Comparison of ENCODE assay signal across 8 cellular contexts in the genomic region with DNA sequence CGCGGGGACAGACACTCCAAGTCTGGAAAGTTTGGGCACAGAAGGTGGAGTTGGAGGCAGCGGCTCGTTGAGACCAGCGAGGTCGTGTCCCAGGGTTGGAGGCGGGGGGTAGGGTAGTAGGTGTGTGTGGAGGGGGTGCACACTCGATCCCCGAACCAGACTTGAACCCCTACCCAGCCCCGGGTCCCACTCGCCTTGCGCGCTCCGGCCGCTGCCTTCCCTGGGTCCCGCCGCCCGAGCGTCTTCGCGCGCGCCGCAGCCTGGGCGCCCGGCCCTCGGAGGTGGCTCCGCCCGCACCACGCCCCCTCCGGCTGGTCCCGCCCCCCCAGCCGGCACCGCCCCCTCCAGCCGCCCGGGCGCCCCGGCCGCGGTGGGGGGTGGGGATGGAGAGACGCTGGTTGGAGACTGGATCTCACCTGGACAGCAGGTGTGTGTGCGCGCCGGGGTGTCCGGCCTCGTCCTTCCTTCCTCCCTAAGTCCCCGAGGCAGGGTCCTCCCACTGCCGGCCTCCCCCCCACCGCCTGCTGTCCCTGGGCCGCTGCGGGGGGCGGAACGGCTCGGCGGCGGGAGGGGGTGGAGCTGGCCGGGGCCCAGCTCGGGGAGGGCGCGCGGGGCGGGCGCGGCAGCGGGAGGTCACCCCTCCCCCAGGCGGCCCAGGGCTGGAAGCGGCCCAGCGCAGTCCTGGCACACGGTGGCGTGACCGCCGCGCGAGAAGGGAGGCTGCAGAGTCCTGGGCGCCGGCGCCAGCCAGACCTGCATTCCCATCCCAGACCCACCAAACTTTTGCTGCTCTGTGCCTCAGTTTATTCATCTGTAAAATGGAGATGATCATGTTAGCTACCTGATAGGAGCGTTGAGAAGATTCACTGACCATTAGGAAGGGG. TPM values are rescaled to one million over a fixed set of nuclear protein-coding genes. Genes with fewer than 3 reads are reported as not detected.
DNase-seq lines count a peak whose midpoint lies in the region; ATAC-seq lines count a peak whose summit lies in the region.

A gene (minus strand): TSS at position 255 of the 884 bp plus-strand sequence. CDS start 3,034 bp downstream, outside the sequence.

- H2AFZ ChIP-seq in Karpas-422 (ENCODE audit: low read length) (peak within 1 kb of the TSS; percentile 81), neuron (ENCODE audit: low read depth, low read length) (peak within 1 kb of the TSS; percentile 59)

- H3K9ac ChIP-seq in Karpas-422 (ENCODE audit: low read length): peak within 1 kb of the TSS; percentile 65

- H3K9me2 ChIP-seq in Karpas-422 (replicated peaks; ENCODE audit: insufficient read depth, low read length): no peaks in the 10 kb centered on the region

- peak within 1 kb of the TSS; percentile 78 for H3K4me2 ChIP-seq in Karpas-422 (ENCODE audit: low read depth, low read length, poor library complexity, severe bottlenecking)

- peak within 1 kb of the TSS; percentile 66 for H3K4me3 Mint-ChIP-seq in activated naive CD4-positive, alpha-beta T cell treated with anti-CD3 and anti-CD28 coated beads for 36 hours

- H3K27ac ChIP-seq in Karpas-422 (ENCODE audit: low read length) (no peak within 1 kb of the TSS), SJCRH30 (peak within 1 kb of the TSS; percentile 90)

- H3K9me3 ChIP-seq in Karpas-422 (ENCODE audit: low read length) (no peaks in the 10 kb centered on the region), SJCRH30 (replicated peaks) (no peaks in the 10 kb centered on the region), neuron (ENCODE audit: low read length) (no peaks in the 10 kb centered on the region)

- intact Hi-C loops in activated naive CD4-positive, alpha-beta T cell treated with anti-CD3 and anti-CD28 coated beads for 36 hours (cut with micrococcal nuclease): loop anchor here (5.0 kb wide), 2 partner anchors 45 to 260 kb away; no protein-coding TSS in a partner anchor

- H3K36me3 Mint-ChIP-seq in activated naive CD4-positive, alpha-beta T cell treated with anti-CD3 and anti-CD28 coated beads for 36 hours (ENCODE audit: low read depth): no peaks in the 10 kb centered on the region

- H3K9me3 Mint-ChIP-seq in activated naive CD4-positive, alpha-beta T cell treated with anti-CD3 and anti-CD28 coated beads for 36 hours: no peaks in the 10 kb centered on the region

- H3K36me3 ChIP-seq in Karpas-422 (ENCODE audit: insufficient read depth, low read length): no peaks in the 10 kb centered on the region
- peaks cover 17% of the 10 kb centered on the region for H3K36me3 ChIP-seq in SJCRH30
- H3K36me3 ChIP-seq in neuron (ENCODE audit: insufficient read depth, low read length): peaks cover 15% of the 10 kb centered on the region

- H3K27ac Mint-ChIP-seq in activated naive CD4-positive, alpha-beta T cell treated with anti-CD3 and anti-CD28 coated beads for 36 hours: no peak within 1 kb of the TSS

- peak; percentile 66 for ATAC-seq in GM21717 (IDR thresholded peaks at IDR 0.05; ENCODE audit: unreplicated experiment)

- H3K4me1 ChIP-seq in Karpas-422 (ENCODE audit: low read length) (peaks cover 12% of the 10 kb centered on the region), SJCRH30 (peaks cover 15% of the 10 kb centered on the region), neuron (ENCODE audit: insufficient read depth, low read length) (no peaks in the 10 kb centered on the region)

- H4K20me1 ChIP-seq in Karpas-422 (ENCODE audit: insufficient read depth, low read depth, low read length): no peaks in the 10 kb centered on the region

- H3K27me3 Mint-ChIP-seq in activated naive CD4-positive, alpha-beta T cell treated with anti-CD3 and anti-CD28 coated beads for 36 hours (ENCODE audit: low read depth): peaks cover 12% of the 10 kb centered on the region

- CTCF ChIA-PET in activated naive CD4-positive, alpha-beta T cell treated with anti-CD3 and anti-CD28 coated beads for 36 hours (lab: Charles Lee): interaction anchor here (1.0 to 1.2 kb wide), 2 partner anchors 71 to 185 kb away, joined by 4 to 5 read pairs; no protein-coding TSS in a partner anchor

- H3K79me2 ChIP-seq in Karpas-422 (ENCODE audit: low read length): no peaks in the 10 kb centered on the region

- DNase-seq in DMS153 treated with DMSO at 0.1 percent for 48 hours (lab: John Stamatoyannopoulos, UW; ENCODE audit: unreplicated experiment) (peak; percentile 67), Karpas-422 (peak; percentile 90), SJCRH30 (peak; percentile 80 to 82), foreskin melanocyte (peak; percentile 72), stromal cell of bone marrow (ENCODE audit: low read depth) (peak; percentile 50)
- peak; percentile 73 for DNase-seq in activated naive CD4-positive, alpha-beta T cell treated with anti-CD3 and anti-CD28 coated beads for 36 hours

- H3K27me3 ChIP-seq in Karpas-422 (ENCODE audit: low read length) (no peaks in the 10 kb centered on the region), SJCRH30 (no peaks in the 10 kb centered on the region), neuron (ENCODE audit: insufficient read depth, low read length) (no peaks in the 10 kb centered on the region)

- peaks cover 6% of the 10 kb centered on the region for H3K4me1 Mint-ChIP-seq in activated naive CD4-positive, alpha-beta T cell treated with anti-CD3 and anti-CD28 coated beads for 36 hours (ENCODE audit: low read depth)

- H3K4me3 ChIP-seq in Karpas-422 (ENCODE audit: low read length) (peak within 1 kb of the TSS; percentile 68), SJCRH30 (peak within 1 kb of the TSS; percentile 90), neuron (ENCODE audit: low read length) (peak within 1 kb of the TSS; percentile 63)

RNA-seq across cellular contexts. Expression of the gene that starts here (rescaled TPM):
- total RNA-seq in Karpas-422 (2014; rRNA removed; shearing (Covaris generic); ENCODE audit: low replicate concordance): 0.19 and 1.9 TPM in 2 replicates
- 86.1 and 98.4 TPM in 2 replicates for total RNA-seq in SJCRH30 (2014; rRNA removed; shearing (Covaris generic))
- 1 to 10 TPM; 1.5 to 2.0 TPM for total RNA-seq in activated naive CD4-positive, alpha-beta T cell treated with anti-CD3 and anti-CD28 coated beads for 36 hours

Comparison
In these comparisons a context has a peak if more than half of its experiments do, and no peak if none do; other contexts are left out.
1. RNA of the gene that starts here (total RNA-seq): 86.1 to 98.4 TPM in SJCRH30; 1.5 to 2.0 TPM in activated naive CD4-positive, alpha-beta T cell treated with anti-CD3 and anti-CD28 coated beads for 36 hours and 0.19 to 1.9 TPM in Karpas-422; every median in the first group is over 10 times any median in the second.
2. Peak in every context shown above with its lines, with median percentiles within 50 percentile points of each other: DNase-seq and H3K4me3 ChIP-seq.